Comparison of ENCODE assay signal across 1 cellular context in the genomic region with DNA sequence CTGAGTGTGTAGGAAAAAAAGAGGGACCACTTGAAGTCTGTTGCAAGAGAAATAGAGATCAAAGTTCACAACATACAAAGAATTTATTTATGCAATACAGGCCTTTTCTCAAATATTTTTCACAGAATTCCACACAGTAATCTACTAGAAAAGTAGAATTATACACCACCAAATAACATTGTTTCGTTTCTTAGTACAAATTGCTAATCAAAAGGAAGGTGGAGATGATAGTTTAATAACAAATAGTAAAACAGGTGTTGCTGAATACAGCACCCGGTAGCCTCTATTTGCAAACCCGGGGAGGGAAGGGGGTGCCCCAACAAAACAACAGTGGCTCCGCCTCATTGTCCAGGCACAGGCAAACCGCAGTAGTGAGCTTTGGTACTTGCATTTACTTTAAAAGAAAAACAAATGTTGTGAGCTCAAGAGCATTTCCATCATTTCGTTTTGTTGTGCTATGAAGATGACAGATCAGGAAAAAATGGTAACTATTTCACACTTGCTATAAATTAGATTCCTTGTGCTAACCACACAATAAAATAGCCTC.
TF ChIP-seq lines count a peak whose summit lies in the region.

No MANE protein-coding gene starts in this region.

TF ChIP-seq in HepG2, 621 proteins besides CTCF, POLR2A, EP300 and RAD21 (continued from another document and continues in another):
- TF ChIP-seq, protein P1, sequence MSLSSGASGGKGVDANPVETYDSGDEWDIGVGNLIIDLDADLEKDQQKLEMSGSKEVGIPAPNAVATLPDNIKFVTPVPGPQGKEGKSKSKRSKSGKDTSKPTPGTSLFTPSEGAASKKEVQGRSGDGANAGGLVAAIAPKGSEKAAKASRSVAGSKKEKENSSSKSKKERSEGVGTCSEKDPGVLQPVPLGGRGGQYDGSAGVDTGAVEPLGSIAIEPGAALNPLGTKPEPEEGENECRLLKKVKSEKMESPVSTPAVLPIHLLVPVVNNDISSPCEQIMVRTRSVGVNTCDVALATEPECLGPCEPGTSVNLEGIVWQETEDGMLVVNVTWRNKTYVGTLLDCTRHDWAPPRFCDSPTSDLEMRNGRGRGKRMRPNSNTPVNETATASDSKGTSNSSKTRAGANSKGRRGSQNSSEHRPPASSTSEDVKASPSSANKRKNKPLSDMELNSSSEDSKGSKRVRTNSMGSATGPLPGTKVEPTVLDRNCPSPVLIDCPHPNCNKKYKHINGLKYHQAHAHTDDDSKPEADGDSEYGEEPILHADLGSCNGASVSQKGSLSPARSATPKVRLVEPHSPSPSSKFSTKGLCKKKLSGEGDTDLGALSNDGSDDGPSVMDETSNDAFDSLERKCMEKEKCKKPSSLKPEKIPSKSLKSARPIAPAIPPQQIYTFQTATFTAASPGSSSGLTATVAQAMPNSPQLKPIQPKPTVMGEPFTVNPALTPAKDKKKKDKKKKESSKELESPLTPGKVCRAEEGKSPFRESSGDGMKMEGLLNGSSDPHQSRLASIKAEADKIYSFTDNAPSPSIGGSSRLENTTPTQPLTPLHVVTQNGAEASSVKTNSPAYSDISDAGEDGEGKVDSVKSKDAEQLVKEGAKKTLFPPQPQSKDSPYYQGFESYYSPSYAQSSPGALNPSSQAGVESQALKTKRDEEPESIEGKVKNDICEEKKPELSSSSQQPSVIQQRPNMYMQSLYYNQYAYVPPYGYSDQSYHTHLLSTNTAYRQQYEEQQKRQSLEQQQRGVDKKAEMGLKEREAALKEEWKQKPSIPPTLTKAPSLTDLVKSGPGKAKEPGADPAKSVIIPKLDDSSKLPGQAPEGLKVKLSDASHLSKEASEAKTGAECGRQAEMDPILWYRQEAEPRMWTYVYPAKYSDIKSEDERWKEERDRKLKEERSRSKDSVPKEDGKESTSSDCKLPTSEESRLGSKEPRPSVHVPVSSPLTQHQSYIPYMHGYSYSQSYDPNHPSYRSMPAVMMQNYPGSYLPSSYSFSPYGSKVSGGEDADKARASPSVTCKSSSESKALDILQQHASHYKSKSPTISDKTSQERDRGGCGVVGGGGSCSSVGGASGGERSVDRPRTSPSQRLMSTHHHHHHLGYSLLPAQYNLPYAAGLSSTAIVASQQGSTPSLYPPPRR (CRISPR knock-in tag; IDR thresholded peaks at IDR 0.05; ENCODE audit: borderline replicate concordance): no peak
- TF ChIP-seq CENPT (CRISPR knock-in tag; IDR thresholded peaks at IDR 0.05; ENCODE audit: low read depth): no peak
- TF ChIP-seq ESRRA (CRISPR knock-in tag; IDR thresholded peaks at IDR 0.05; ENCODE audit: low read depth): no peak
- TF ChIP-seq, protein P2, sequence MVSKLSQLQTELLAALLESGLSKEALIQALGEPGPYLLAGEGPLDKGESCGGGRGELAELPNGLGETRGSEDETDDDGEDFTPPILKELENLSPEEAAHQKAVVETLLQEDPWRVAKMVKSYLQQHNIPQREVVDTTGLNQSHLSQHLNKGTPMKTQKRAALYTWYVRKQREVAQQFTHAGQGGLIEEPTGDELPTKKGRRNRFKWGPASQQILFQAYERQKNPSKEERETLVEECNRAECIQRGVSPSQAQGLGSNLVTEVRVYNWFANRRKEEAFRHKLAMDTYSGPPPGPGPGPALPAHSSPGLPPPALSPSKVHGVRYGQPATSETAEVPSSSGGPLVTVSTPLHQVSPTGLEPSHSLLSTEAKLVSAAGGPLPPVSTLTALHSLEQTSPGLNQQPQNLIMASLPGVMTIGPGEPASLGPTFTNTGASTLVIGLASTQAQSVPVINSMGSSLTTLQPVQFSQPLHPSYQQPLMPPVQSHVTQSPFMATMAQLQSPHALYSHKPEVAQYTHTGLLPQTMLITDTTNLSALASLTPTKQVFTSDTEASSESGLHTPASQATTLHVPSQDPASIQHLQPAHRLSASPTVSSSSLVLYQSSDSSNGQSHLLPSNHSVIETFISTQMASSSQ (IDR thresholded peaks at IDR 0.05; ENCODE audit: low read depth): no peak
- TF ChIP-seq, protein P2 (CRISPR knock-in tag; IDR thresholded peaks at IDR 0.05; ENCODE audit: borderline replicate concordance): no peak
- no peak for TF ChIP-seq CBX2 (IDR thresholded peaks at IDR 0.05; ENCODE audit: low read depth, low read length)
- TF ChIP-seq CBX2 (CRISPR knock-in tag; IDR thresholded peaks at IDR 0.05; ENCODE audit: low read depth): no peak
- TF ChIP-seq, protein P3, sequence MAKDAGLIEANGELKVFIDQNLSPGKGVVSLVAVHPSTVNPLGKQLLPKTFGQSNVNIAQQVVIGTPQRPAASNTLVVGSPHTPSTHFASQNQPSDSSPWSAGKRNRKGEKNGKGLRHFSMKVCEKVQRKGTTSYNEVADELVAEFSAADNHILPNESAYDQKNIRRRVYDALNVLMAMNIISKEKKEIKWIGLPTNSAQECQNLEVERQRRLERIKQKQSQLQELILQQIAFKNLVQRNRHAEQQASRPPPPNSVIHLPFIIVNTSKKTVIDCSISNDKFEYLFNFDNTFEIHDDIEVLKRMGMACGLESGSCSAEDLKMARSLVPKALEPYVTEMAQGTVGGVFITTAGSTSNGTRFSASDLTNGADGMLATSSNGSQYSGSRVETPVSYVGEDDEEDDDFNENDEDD (CRISPR knock-in tag; IDR thresholded peaks at IDR 0.05; ENCODE audit: borderline replicate concordance): no peak
- no peak for TF ChIP-seq KLF6 (CRISPR knock-in tag; IDR thresholded peaks at IDR 0.05)
- no peak for TF ChIP-seq ZNF292 (CRISPR knock-in tag; IDR thresholded peaks at IDR 0.05; ENCODE audit: borderline replicate concordance, low read depth)
- TF ChIP-seq ZEB1 (IDR thresholded peaks at IDR 0.05; ENCODE audit: insufficient replicate concordance, low read depth): peak; percentile 31
- no peak for TF ChIP-seq BCL3 (CRISPR knock-in tag; IDR thresholded peaks at IDR 0.05)
- peak; percentile 12; the same call in 1 of the 2 replicates for TF ChIP-seq THAP11 (CRISPR knock-in tag; IDR thresholded peaks at IDR 0.05)
- no peak for TF ChIP-seq ZBTB20 (CRISPR knock-in tag; IDR thresholded peaks at IDR 0.05; ENCODE audit: borderline replicate concordance, low read depth)
- no peak for TF ChIP-seq MED8 (CRISPR knock-in tag; IDR thresholded peaks at IDR 0.05; ENCODE audit: insufficient replicate concordance)
- no peak for TF ChIP-seq AHR (CRISPR knock-in tag; IDR thresholded peaks at IDR 0.05)
- TF ChIP-seq SNRNP70 (IDR thresholded peaks at IDR 0.05; ENCODE audit: low read depth, low read length): no peak
- peak; percentile 70 for TF ChIP-seq HNF4A (CRISPR knock-in tag; IDR thresholded peaks at IDR 0.05)
- peak; percentile 22; the same call in 1 of the 2 replicates for TF ChIP-seq HDAC2 (CRISPR knock-in tag; IDR thresholded peaks at IDR 0.05)
- TF ChIP-seq POGZ (CRISPR knock-in tag; IDR thresholded peaks at IDR 0.05): no peak
- TF ChIP-seq CREB3 (CRISPR knock-in tag; IDR thresholded peaks at IDR 0.05): no peak
- no peak for TF ChIP-seq MYNN (CRISPR knock-in tag; IDR thresholded peaks at IDR 0.05; ENCODE audit: low read depth)
- TF ChIP-seq FOXC1 (CRISPR knock-in tag; IDR thresholded peaks at IDR 0.05; ENCODE audit: borderline replicate concordance): no peak
- TF ChIP-seq, protein P4, sequence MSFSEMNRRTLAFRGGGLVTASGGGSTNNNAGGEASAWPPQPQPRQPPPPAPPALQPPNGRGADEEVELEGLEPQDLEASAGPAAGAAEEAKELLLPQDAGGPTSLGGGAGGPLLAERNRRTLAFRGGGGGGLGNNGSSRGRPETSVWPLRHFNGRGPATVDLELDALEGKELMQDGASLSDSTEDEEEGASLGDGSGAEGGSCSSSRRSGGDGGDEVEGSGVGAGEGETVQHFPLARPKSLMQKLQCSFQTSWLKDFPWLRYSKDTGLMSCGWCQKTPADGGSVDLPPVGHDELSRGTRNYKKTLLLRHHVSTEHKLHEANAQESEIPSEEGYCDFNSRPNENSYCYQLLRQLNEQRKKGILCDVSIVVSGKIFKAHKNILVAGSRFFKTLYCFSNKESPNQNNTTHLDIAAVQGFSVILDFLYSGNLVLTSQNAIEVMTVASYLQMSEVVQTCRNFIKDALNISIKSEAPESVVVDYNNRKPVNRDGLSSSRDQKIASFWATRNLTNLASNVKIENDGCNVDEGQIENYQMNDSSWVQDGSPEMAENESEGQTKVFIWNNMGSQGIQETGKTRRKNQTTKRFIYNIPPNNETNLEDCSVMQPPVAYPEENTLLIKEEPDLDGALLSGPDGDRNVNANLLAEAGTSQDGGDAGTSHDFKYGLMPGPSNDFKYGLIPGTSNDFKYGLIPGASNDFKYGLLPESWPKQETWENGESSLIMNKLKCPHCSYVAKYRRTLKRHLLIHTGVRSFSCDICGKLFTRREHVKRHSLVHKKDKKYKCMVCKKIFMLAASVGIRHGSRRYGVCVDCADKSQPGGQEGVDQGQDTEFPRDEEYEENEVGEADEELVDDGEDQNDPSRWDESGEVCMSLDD (CRISPR knock-in tag; IDR thresholded peaks at IDR 0.05; ENCODE audit: borderline replicate concordance): 0 out of 2 replicates have a peak, but pooled peaks have one; percentile 35
- peak; percentile 95 for TF ChIP-seq NCOR1 (IDR thresholded peaks at IDR 0.05; ENCODE audit: borderline replicate concordance, low read length)
- TF ChIP-seq GZF1 (CRISPR knock-in tag; IDR thresholded peaks at IDR 0.05): no peak
- no peak for TF ChIP-seq SPEN (CRISPR knock-in tag; IDR thresholded peaks at IDR 0.05; ENCODE audit: low read depth)
- peak; percentile 52; the same call in 1 of the 2 replicates for TF ChIP-seq NFIC (IDR thresholded peaks at IDR 0.05; ENCODE audit: low read length)
- TF ChIP-seq SMARCC2 (IDR thresholded peaks at IDR 0.05): no peak
- no peak for TF ChIP-seq ZNF281 (CRISPR knock-in tag; IDR thresholded peaks at IDR 0.05; ENCODE audit: borderline replicate concordance)
- TF ChIP-seq, protein P5, sequence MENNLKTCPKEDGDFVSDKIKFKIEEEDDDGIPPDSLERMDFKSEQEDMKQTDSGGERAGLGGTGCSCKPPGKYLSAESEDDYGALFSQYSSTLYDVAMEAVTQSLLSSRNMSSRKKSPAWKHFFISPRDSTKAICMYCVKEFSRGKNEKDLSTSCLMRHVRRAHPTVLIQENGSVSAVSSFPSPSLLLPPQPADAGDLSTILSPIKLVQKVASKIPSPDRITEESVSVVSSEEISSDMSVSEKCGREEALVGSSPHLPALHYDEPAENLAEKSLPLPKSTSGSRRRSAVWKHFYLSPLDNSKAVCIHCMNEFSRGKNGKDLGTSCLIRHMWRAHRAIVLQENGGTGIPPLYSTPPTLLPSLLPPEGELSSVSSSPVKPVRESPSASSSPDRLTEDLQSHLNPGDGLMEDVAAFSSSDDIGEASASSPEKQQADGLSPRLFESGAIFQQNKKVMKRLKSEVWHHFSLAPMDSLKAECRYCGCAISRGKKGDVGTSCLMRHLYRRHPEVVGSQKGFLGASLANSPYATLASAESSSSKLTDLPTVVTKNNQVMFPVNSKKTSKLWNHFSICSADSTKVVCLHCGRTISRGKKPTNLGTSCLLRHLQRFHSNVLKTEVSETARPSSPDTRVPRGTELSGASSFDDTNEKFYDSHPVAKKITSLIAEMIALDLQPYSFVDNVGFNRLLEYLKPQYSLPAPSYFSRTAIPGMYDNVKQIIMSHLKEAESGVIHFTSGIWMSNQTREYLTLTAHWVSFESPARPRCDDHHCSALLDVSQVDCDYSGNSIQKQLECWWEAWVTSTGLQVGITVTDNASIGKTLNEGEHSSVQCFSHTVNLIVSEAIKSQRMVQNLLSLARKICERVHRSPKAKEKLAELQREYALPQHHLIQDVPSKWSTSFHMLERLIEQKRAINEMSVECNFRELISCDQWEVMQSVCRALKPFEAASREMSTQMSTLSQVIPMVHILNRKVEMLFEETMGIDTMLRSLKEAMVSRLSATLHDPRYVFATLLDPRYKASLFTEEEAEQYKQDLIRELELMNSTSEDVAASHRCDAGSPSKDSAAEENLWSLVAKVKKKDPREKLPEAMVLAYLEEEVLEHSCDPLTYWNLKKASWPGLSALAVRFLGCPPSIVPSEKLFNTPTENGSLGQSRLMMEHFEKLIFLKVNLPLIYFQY (CRISPR knock-in tag; IDR thresholded peaks at IDR 0.05; ENCODE audit: borderline replicate concordance): no peak
- TF ChIP-seq ZNF224 (CRISPR knock-in tag; IDR thresholded peaks at IDR 0.05): no peak
- no peak for TF ChIP-seq KDM3A (CRISPR knock-in tag; IDR thresholded peaks at IDR 0.05; ENCODE audit: low read depth)
